In the genomic region with DNA sequence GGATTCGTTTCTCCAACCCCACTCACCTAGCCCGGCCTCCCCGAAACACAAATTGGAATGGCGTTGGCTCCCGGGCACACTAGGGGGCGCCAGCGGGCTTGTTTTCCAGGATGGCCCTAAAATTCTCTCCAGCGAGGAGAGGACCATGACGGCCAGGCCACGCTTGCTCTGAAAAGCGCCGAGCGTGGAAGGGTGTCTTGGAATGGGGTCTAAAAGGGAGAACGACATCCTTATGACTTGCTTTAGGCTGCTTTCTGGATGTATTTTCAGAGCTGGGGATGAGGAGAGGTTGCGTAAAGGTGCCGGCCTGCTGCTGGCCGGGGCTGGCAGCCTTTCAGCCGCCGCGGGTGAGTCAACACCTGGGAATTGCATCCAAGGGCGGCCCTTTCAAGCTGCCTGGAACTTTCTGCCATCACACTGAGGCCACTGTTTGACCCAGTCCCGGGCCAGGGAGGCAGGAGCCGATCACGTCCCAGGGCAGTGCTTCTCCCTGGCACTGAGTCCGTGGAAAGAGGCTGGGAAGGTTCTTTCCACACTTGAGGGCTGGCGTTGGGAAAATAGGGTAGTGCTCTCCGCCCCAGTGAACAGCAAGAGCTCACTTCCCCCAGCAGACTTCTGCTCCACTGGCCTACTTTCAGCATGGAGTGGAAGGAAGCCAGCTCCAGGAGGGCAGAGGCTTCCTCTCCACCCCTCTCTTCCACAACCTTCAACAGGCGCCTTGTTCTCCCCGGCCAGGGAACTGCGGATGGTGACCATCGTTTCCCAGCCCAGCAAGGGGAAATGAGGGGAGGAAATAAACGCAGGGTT, we compare ENCODE assay signal across 8 cellular contexts.
DNase-seq lines count a peak whose midpoint lies in the region; ATAC-seq and TF ChIP-seq lines count a peak whose summit lies in the region.

No MANE protein-coding gene starts in this region.

- H3K27me3 Mint-ChIP-seq in activated T-cell treated with anti-CD3 and anti-CD28 coated beads, Interleukin-2, amount 50 U/mL, for 24 hours, result peaks cover 33% of the 10 kb centered on the region

- intact Hi-C loops in OCI-LY7 (cut with micrococcal nuclease; ENCODE audit: unreplicated experiment), result loop anchor here (1.0 to 10.0 kb wide), 5 partner anchors 137 to 875 kb away; a partner anchor contains a TSS

- H3K9me2 ChIP-seq in OCI-LY7 (ENCODE audit: insufficient read depth, low read length), result no peaks in the 10 kb centered on the region

- H3K4me1 ChIP-seq in BLaER1 (peaks cover 10% of the 10 kb centered on the region), OCI-LY7 (ENCODE audit: insufficient read depth, low read length, poor library complexity, severe bottlenecking) (no peaks in the 10 kb centered on the region), muscle layer of colon (ENCODE audit: insufficient read depth, low read length) (peaks cover 15% of the 10 kb centered on the region)

- H3K9ac ChIP-seq in BLaER1 (peak overlapping the region; percentile 64), muscle layer of colon (ENCODE audit: low read length) (peak overlapping the region; percentile 50)

- peak overlapping the region; percentile 85 for H3K27ac Mint-ChIP-seq in activated T-cell treated with anti-CD3 and anti-CD28 coated beads, Interleukin-2, amount 50 U/mL, for 24 hours

- CTCF ChIA-PET in OCI-LY7 (lab: Charles Lee; ENCODE audit: unreplicated experiment), result interaction anchor here (1.0 kb wide), 1 partner anchor 10 kb away, joined by 4 read pairs; no protein-coding TSS in a partner anchor

- no peaks in the 10 kb centered on the region for H4K20me1 ChIP-seq in BLaER1
- H4K20me1 ChIP-seq in OCI-LY7 (ENCODE audit: insufficient read depth, low read length), result no peaks in the 10 kb centered on the region

- peak; percentile 67 for ATAC-seq in GM19438 (IDR thresholded peaks at IDR 0.05; ENCODE audit: low read depth, unreplicated experiment)

- BruUV-seq in OCI-LY7 (replicated peaks; lab: Mats Ljungman, UMichigan), result no TSS peak

- H3K36me3 ChIP-seq in BLaER1 (no peaks in the 10 kb centered on the region), OCI-LY7 (ENCODE audit: insufficient read depth, low read length) (no peaks in the 10 kb centered on the region), muscle layer of colon (ENCODE audit: insufficient read depth, low read length) (no peaks in the 10 kb centered on the region)

- H3K4me2 ChIP-seq in BLaER1, result peak overlapping the region; percentile 98
- H3K4me2 ChIP-seq in OCI-LY7 (ENCODE audit: low read length), result peak overlapping the region; percentile 37; the same call in 1 of the 2 replicates

- H3K27ac ChIP-seq in BLaER1 (peak overlapping the region; percentile 59; the same call in 1 of the 2 replicates), OCI-LY7 (ENCODE audit: low read depth, low read length, poor library complexity, severe bottlenecking) (no peak overlapping the region), muscle layer of colon (ENCODE audit: low read depth, low read length) (peak overlapping the region; percentile 57)

- peak overlapping the region; percentile 54; the same call in 1 of the 2 replicates for H2AFZ ChIP-seq in OCI-LY7 (ENCODE audit: low read length)

- TF ChIP-seq CTCF in OCI-LY7 (conservative IDR thresholded peaks at IDR 0.05; ENCODE audit: low read length), result peak; percentile 98

- peak; percentile 63 for DNase-seq in HuH-7 (ENCODE audit: low spot score)
- peak; percentile 69 for DNase-seq in OCI-LY7 (ENCODE audit: low spot score)
- DNase-seq in activated T-cell treated with anti-CD3 and anti-CD28 coated beads, Interleukin-2, amount 50 U/mL, for 24 hours, result peak; percentile 91
- DNase-seq in erythroblast (lab: John Stamatoyannopoulos, UW), result peak; percentile 64 to 80
- peak; percentile 94 for DNase-seq in stimulated activated CD8-positive, alpha-beta memory T cell treated with anti-CD3 and anti-CD28 coated beads, Interleukin-4, amount 100 ng/mL, for 48 hours

- H3K9me3 ChIP-seq in BLaER1 (peaks cover 5% of the 10 kb centered on the region; the same call in 1 of the 2 replicates), OCI-LY7 (ENCODE audit: low read length) (peaks cover 5% of the 10 kb centered on the region; the same call in 1 of the 2 replicates), muscle layer of colon (ENCODE audit: low read length) (no peaks in the 10 kb centered on the region)

- peak overlapping the region; percentile 62 for H3K4me3 ChIP-seq in BLaER1
- no peak overlapping the region for H3K4me3 ChIP-seq in OCI-LY7 (ENCODE audit: low read depth, low read length, poor library complexity, severe bottlenecking)
- peak overlapping the region; percentile 45 to 56 for H3K4me3 ChIP-seq in muscle layer of colon (ENCODE audit: low read depth in 1 of 2, low read length in 2 of 2)

- H3K4me1 Mint-ChIP-seq in activated T-cell treated with anti-CD3 and anti-CD28 coated beads, Interleukin-2, amount 50 U/mL, for 24 hours (ENCODE audit: low read depth), result peaks cover 14% of the 10 kb centered on the region

- no peaks in the 10 kb centered on the region for H3K36me3 Mint-ChIP-seq in activated T-cell treated with anti-CD3 and anti-CD28 coated beads, Interleukin-2, amount 50 U/mL, for 24 hours (ENCODE audit: low read depth)

- no peak for TF ChIP-seq POLR2A in erythroblast (IDR thresholded peaks at IDR 0.05; ENCODE audit: low read length)

- H3K27me3 ChIP-seq in BLaER1 (no peaks in the 10 kb centered on the region), muscle layer of colon (ENCODE audit: control insufficient read depth in 1 of 2, insufficient read depth in 2 of 2, low read length in 2 of 2) (no peaks in the 10 kb centered on the region)

- peak overlapping the region; percentile 68 for H3K4me3 Mint-ChIP-seq in activated T-cell treated with anti-CD3 and anti-CD28 coated beads, Interleukin-2, amount 50 U/mL, for 24 hours

- POLR2A ChIA-PET in OCI-LY7 (lab: Charles Lee), result interaction anchor here (0.6 to 0.7 kb wide), 2 partner anchors 73 to 139 kb away, joined by 3 read pairs; no protein-coding TSS in a partner anchor

- H3K79me2 ChIP-seq in OCI-LY7 (ENCODE audit: insufficient read depth, low read depth, low read length), result no peaks in the 10 kb centered on the region

- peaks cover 3% of the 10 kb centered on the region for H3K9me3 Mint-ChIP-seq in activated T-cell treated with anti-CD3 and anti-CD28 coated beads, Interleukin-2, amount 50 U/mL, for 24 hours
